Comparison of ENCODE assay signal across 9 cellular contexts in the genomic region with DNA sequence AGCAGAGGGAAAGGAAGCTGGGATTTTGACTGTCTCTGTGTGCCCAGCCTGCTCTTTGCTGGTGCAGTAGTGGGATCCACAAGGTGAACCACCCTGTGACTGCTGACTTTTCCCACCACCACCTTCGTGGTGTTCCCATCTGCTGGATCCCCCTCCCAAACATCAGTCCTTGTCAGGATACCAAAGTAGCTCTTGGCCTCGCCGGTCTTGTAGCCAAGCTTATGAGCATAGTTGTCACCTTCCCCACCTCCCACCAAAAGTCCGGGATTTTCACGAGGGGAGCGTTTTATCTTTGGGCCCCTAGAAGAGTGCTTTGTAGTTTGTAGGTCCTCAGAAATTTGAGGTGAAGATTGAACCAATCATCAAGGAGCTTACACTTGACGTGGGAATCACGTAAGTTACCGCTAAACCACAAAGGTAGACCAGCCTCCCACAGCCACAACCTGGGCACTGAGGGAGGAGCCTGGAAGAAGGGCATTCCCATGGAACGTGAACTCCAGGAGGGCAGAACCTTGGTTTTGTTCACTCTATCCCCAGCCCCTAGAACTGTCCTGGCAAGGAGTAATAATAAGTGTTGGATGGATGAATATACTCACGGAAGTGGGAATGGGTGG. TPM values are rescaled to one million over a fixed set of nuclear protein-coding genes. Genes with fewer than 3 reads are reported as not detected.
DNase-seq lines count a peak whose midpoint lies in the region; ATAC-seq, FAIRE-seq and TF ChIP-seq lines count a peak whose summit lies in the region.
"Had no signal": no experiment of that assay in that cellular context is flagged by ENCODE, and none has a peak within 500 bp of the region (broad histone marks: within the 10 kb centered on the region; RNA-seq: fewer than 3 reads in every experiment).

No MANE protein-coding gene starts in this region.

- no peak overlapping the region for H3K9ac ChIP-seq in iPS-20b (ENCODE audit: low read depth, low read length)

- TF ChIP-seq POLR2A in stomach (IDR thresholded peaks at IDR 0.05): no peak

- H3K27ac Mint-ChIP-seq in activated CD4-positive, alpha-beta memory T cell treated with anti-CD3 and anti-CD28 coated beads, Interleukin-2, amount 10 ng/mL, durations not matched to agents 7 days and 5 days: peak overlapping the region; percentile 87

- peaks cover 56% of the 10 kb centered on the region for H3K4me1 Mint-ChIP-seq in activated CD4-positive, alpha-beta memory T cell treated with anti-CD3 and anti-CD28 coated beads, Interleukin-2, amount 10 ng/mL, durations not matched to agents 7 days and 5 days

- intact Hi-C loops in stomach (cut with DNase I; ENCODE audit: low total_unique reads): no loop called here

- CTCF ChIA-PET in activated CD4-positive, alpha-beta memory T cell treated with anti-CD3 and anti-CD28 coated beads, Interleukin-2, amount 10 ng/mL, durations not matched to agents 7 days and 5 days (lab: Charles Lee): interaction anchor here (0.5 to 9.2 kb wide), 33 partner anchors 9 to 551 kb away, joined by 3 to 256 read pairs (median 4); partner anchors contain the start of genes DCAF1, MANF, PARP3 and RAD54L2

- TF ChIP-seq EP300 in stomach (IDR thresholded peaks at IDR 0.05): no peak

- FAIRE-seq in small intestine (lab: Jason Lieb, UNC): no peak

- H3K9me3 ChIP-seq in iPS-20b (ENCODE audit: insufficient read depth, low read depth, low read length) (no peaks in the 10 kb centered on the region), stomach (no peaks in the 10 kb centered on the region), small intestine (ENCODE audit: control insufficient read depth, low read depth) (no peaks in the 10 kb centered on the region)
- H3K9me3 ChIP-seq: SJSA1 had no signal

- no peak for ATAC-seq in HG03175 (IDR thresholded peaks at IDR 0.05; ENCODE audit: unreplicated experiment)

- H3K9me3 Mint-ChIP-seq in activated CD4-positive, alpha-beta memory T cell treated with anti-CD3 and anti-CD28 coated beads, Interleukin-2, amount 10 ng/mL, durations not matched to agents 7 days and 5 days: no peaks in the 10 kb centered on the region

- peaks cover 27% of the 10 kb centered on the region for H3K36me3 Mint-ChIP-seq in activated CD4-positive, alpha-beta memory T cell treated with anti-CD3 and anti-CD28 coated beads, Interleukin-2, amount 10 ng/mL, durations not matched to agents 7 days and 5 days (ENCODE audit: low read depth)

- peak overlapping the region; percentile 86; the same call in 1 of the 2 replicates for H3K4me3 ChIP-seq in iPS-20b (ENCODE audit: low read length)
- peak overlapping the region; percentile 63 to 99 (median 80) for H3K4me3 ChIP-seq in stomach
- H3K4me3 ChIP-seq in small intestine (ENCODE audit: low read depth in 1 of 2, low read length in 2 of 2): peak overlapping the region in 1 of 2 donors; percentile 86

- peak overlapping the region; percentile 93 for H3K4me3 Mint-ChIP-seq in activated CD4-positive, alpha-beta memory T cell treated with anti-CD3 and anti-CD28 coated beads, Interleukin-2, amount 10 ng/mL, durations not matched to agents 7 days and 5 days

- POLR2A ChIA-PET in activated CD4-positive, alpha-beta memory T cell treated with anti-CD3 and anti-CD28 coated beads, Interleukin-2, amount 10 ng/mL, durations not matched to agents 7 days and 5 days (lab: Charles Lee): interaction anchor here (0.8 to 8.1 kb wide), 17 partner anchors 10 to 1097 kb away, joined by 3 to 140 read pairs (median 3); partner anchors contain the start of genes CISH, DCAF1, MANF and RAD54L2

- H3K27me3 ChIP-seq in iPS-20b (ENCODE audit: insufficient read depth, low read length) (peaks cover 9% of the 10 kb centered on the region; the same call in 1 of the 2 replicates), stomach (no peaks in the 10 kb centered on the region), small intestine (ENCODE audit: control insufficient read depth in 2 of 2, insufficient read depth in 2 of 2, low read length in 2 of 2) (no peaks in the 10 kb centered on the region)
- H3K27me3 ChIP-seq: SJSA1 had no signal

- H3K27ac ChIP-seq in iPS-20b (ENCODE audit: low read length) (no peak overlapping the region), stomach (peak overlapping the region in 4 of 5 donors; percentile 88 to 97 (median 92)), small intestine (ENCODE audit: low read depth in 1 of 2, low read length in 1 of 2) (peak overlapping the region in 1 of 2 donors; percentile 96)

- WGBS in stomach, 5 donors: 56 to 68% (median 60%) methylated on average over 11 of the region's 11 CpGs
- WGBS in small intestine, 3 donors: 57 to 70% (median 59%) methylated on average over 11 of the region's 11 CpGs

- DNase-seq in activated CD4-positive, alpha-beta T cell treated with anti-CD3 and anti-CD28 coated beads for 4 hours: peak; percentile 19 to 31
- DNase-seq in activated CD4-positive, alpha-beta T cell treated with anti-CD3 and anti-CD28 coated beads for 1 hour: no peak
- peak; percentile 57 for DNase-seq in activated CD4-positive, alpha-beta memory T cell treated with anti-CD3 and anti-CD28 coated beads, Interleukin-2, amount 10 ng/mL, durations not matched to agents 7 days and 5 days
- DNase-seq in stomach (no peak), DMS114 treated with DMSO at 0.1 percent for 48 hours (lab: John Stamatoyannopoulos, UW; ENCODE audit: unreplicated experiment) (no peak), small intestine (no peak)

- TF ChIP-seq CTCF in stomach (IDR thresholded peaks at IDR 0.05): no peak

- H3K36me3 ChIP-seq in iPS-20b (ENCODE audit: insufficient read depth, low read depth, low read length): no peaks in the 10 kb centered on the region
- peaks cover 0 to 19% (median 14%) of the 10 kb centered on the region in 4 donors for H3K36me3 ChIP-seq in stomach
- peaks cover 0 to under 1% of the 10 kb centered on the region in 2 donors for H3K36me3 ChIP-seq in small intestine (ENCODE audit: control insufficient read depth in 2 of 2, insufficient read depth in 2 of 2, low read length in 2 of 2)

- no peaks in the 10 kb centered on the region for H3K27me3 Mint-ChIP-seq in activated CD4-positive, alpha-beta memory T cell treated with anti-CD3 and anti-CD28 coated beads, Interleukin-2, amount 10 ng/mL, durations not matched to agents 7 days and 5 days

- H3K4me1 ChIP-seq in iPS-20b (ENCODE audit: insufficient read depth, low read length): peaks cover 9% of the 10 kb centered on the region
- H3K4me1 ChIP-seq in stomach: peaks cover 41 to 59% (median 52%) of the 10 kb centered on the region in 4 donors
- peaks cover 3 to 5% of the 10 kb centered on the region in 2 donors for H3K4me1 ChIP-seq in small intestine (ENCODE audit: control insufficient read depth in 2 of 2, insufficient read depth in 1 of 2, low read depth in 1 of 2, low read length in 1 of 2)

RNA-seq across cellular contexts. Expression of gene TEX264, which starts 0.9 kb away (rescaled TPM):
- 100 to 1,000 TPM; 103 to 108 TPM for total RNA-seq in activated CD4-positive, alpha-beta memory T cell treated with anti-CD3 and anti-CD28 coated beads, Interleukin-2, amount 10 ng/mL, durations not matched to agents 7 days and 5 days
- total RNA-seq in stomach: 10 to 100 TPM; 18.7 to 73.0 (median 34.3) TPM
- polyA plus RNA-seq in stomach (10 to 100 TPM; 34.5 to 60.1 (median 60.1) TPM), small intestine (10 to 100 TPM; 66.2 to 85.7 (median 68.4) TPM)

RNA-seq across cellular contexts. Expression of gene GRM2, which starts 36.7 kb away (rescaled TPM):
- total RNA-seq in activated CD4-positive, alpha-beta memory T cell treated with anti-CD3 and anti-CD28 coated beads, Interleukin-2, amount 10 ng/mL, durations not matched to agents 7 days and 5 days: 1 to 10 TPM; 1.7 to 2.4 TPM
- total RNA-seq in stomach: under 1 TPM in 2 of 5 donors, not detected in 3; 0.37 to 0.58 TPM
- polyA plus RNA-seq in stomach (under 1 TPM in 2 of 3 donors, not detected in 1; 0.06 to 0.15 TPM), small intestine (under 1 TPM in 1 of 3 donors, not detected in 2; 0.18 TPM)

Comparison
In these comparisons a context has a peak if more than half of its experiments do, and no peak if none do; other contexts are left out.
1. DNase-seq: peak in activated CD4-positive, alpha-beta T cell treated with anti-CD3 and anti-CD28 coated beads for 4 hours (2 of 2) and activated CD4-positive, alpha-beta memory T cell treated with anti-CD3 and anti-CD28 coated beads, Interleukin-2, amount 10 ng/mL, durations not matched to agents 7 days and 5 days (single experiment); none in activated CD4-positive, alpha-beta T cell treated with anti-CD3 and anti-CD28 coated beads for 1 hour (single experiment), stomach (single experiment), DMS114 treated with DMSO at 0.1 percent for 48 hours (single experiment) and small intestine (single experiment).